In genomic region chr1:15229569-15230170, GRCh38 we compare ENCODE assay signal across 21 cellular contexts. TPM values are rescaled to one million over a fixed set of nuclear protein-coding genes. Genes with fewer than 3 reads are reported as not detected.
"Had no signal": no experiment of that assay in that cellular context is flagged by ENCODE, and none has a peak within 500 bp of the region (broad histone marks: within the 10 kb centered on the region; RNA-seq: fewer than 3 reads in every experiment).

No MANE protein-coding gene starts in this region.

- H3K9me3 ChIP-seq: lower lobe of right lung, tibial nerve had no signal

- H2AFZ ChIP-seq: hepatocyte had no signal

- H3K4me2 ChIP-seq: hepatocyte had no signal

- H3K27ac ChIP-seq: cardiac muscle cell, epithelial cell of prostate, foreskin keratinocyte, hepatocyte, lower lobe of right lung, tibial nerve had no signal

- H3K36me3 ChIP-seq: cardiac muscle cell, lower lobe of right lung, tibial nerve had no signal

- H3K4me1 ChIP-seq: foreskin keratinocyte, lower lobe of right lung had no signal

- H3K79me2 ChIP-seq: hepatocyte had no signal

- DNase-seq: activated CD4-positive, alpha-beta memory T cell treated with anti-CD3 and anti-CD28 coated beads for 36 hours; activated CD4-positive, alpha-beta T cell treated with anti-CD3 and anti-CD28 coated beads for 4 hours; activated naive CD4-positive, alpha-beta T cell; activated naive CD8-positive, alpha-beta T cell treated with anti-CD3 and anti-CD28 coated beads for 36 hours; activated T-cell treated with anti-CD3 and anti-CD28 coated beads, Interleukin-2, amount 50 U/mL, for 1 hour; amniotic stem cell; endodermal cell; foreskin keratinocyte; left cardiac atrium; lower lobe of right lung; naive B cell; stimulated activated CD4-positive, alpha-beta T cell treated with anti-CD3 and anti-CD28 coated beads, Interleukin-2, amount 100 ng/mL, for 24 hours; stimulated activated naive CD4-positive, alpha-beta T cell treated with Interleukin-2 at 50 U/mL for 16 hours; substantia nigra; T-helper 17 cell had no signal

- H3K27me3 ChIP-seq: cardiac muscle cell, hepatocyte, tibial nerve had no signal

- ATAC-seq: activated T-helper 17 cell treated with anti-CD3 and anti-CD28 coated beads, Interleukin-2, amount 50 U/mL, for 72 hours; foreskin keratinocyte; left cardiac atrium; lower lobe of right lung; T-helper 17 cell; WTC11 had no signal

- H3K4me3 ChIP-seq: cardiac muscle cell, hepatocyte, lower lobe of right lung, tibial nerve had no signal

RNA-seq across cellular contexts. Expression of gene FHAD1, which starts 17.4 kb away (rescaled TPM):
- total RNA-seq: activated CD4-positive, alpha-beta memory T cell treated with anti-CD3 and anti-CD28 coated beads for 36 hours; activated T-helper 17 cell treated with anti-CD3 and anti-CD28 coated beads, Interleukin-2, amount 50 U/mL, for 72 hours; T-helper 17 cell had no signal
